1 cellular context compared by ENCODE assay signal in the genomic region with DNA sequence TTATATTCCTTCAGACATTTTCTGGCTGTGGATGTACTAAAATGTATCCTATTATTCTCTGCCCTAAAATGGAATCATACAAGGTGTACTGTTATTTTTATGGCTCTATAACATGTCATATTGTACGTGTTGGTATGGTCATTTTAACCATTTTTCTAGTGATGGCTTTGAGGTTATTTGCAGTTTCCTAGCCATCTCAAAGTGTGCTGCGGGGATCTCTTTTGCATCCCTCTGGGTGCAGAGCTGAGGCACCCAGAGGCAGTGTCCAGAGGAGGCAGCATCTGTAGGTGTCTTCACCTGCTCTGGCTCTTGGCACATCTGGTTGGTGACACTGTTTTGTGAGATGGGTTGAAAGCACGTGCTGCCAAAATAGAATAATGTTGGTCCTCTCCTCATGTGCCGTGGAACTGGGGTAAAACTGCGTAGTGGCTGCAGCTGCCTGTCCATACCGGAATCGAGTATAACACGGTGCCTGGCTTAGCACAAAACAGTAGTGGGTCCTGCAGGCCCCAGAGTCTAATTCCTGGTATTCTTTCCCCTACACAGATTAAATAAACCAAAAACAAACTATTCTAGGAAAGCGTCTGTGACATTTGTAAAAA.
TF ChIP-seq lines count a peak whose summit lies in the region.

No MANE protein-coding gene starts in this region.

TF ChIP-seq in SK-N-SH treated with all-trans-retinoic acid at 6 μM for 48 hours, 23 proteins besides CTCF, POLR2A, EP300 and RAD21 (continued from another document):
- TF ChIP-seq, protein P1, sequence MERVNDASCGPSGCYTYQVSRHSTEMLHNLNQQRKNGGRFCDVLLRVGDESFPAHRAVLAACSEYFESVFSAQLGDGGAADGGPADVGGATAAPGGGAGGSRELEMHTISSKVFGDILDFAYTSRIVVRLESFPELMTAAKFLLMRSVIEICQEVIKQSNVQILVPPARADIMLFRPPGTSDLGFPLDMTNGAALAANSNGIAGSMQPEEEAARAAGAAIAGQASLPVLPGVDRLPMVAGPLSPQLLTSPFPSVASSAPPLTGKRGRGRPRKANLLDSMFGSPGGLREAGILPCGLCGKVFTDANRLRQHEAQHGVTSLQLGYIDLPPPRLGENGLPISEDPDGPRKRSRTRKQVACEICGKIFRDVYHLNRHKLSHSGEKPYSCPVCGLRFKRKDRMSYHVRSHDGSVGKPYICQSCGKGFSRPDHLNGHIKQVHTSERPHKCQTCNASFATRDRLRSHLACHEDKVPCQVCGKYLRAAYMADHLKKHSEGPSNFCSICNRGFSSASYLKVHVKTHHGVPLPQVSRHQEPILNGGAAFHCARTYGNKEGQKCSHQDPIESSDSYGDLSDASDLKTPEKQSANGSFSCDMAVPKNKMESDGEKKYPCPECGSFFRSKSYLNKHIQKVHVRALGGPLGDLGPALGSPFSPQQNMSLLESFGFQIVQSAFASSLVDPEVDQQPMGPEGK (CRISPR knock-in tag; IDR thresholded peaks at IDR 0.05; ENCODE audit: borderline replicate concordance) = peak; percentile 50; the same call in 1 of the 2 replicates
- TF ChIP-seq PPARA (CRISPR knock-in tag; IDR thresholded peaks at IDR 0.05; ENCODE audit: borderline replicate concordance) = no peak
- TF ChIP-seq ZFP3 (CRISPR knock-in tag; IDR thresholded peaks at IDR 0.05) = no peak
- no peak for TF ChIP-seq ZNF565 (CRISPR knock-in tag; conservative IDR thresholded peaks at IDR 0.05; ENCODE audit: low read depth)
- TF ChIP-seq BACH2 (CRISPR knock-in tag; IDR thresholded peaks at IDR 0.05; ENCODE audit: borderline replicate concordance) = no peak
- no peak for TF ChIP-seq ARNTL (CRISPR knock-in tag; IDR thresholded peaks at IDR 0.05; ENCODE audit: borderline replicate concordance, low read depth)
- peak; percentile 21; the same call in 1 of the 2 replicates for TF ChIP-seq TCF4 (CRISPR knock-in tag; IDR thresholded peaks at IDR 0.05; ENCODE audit: borderline replicate concordance)
- TF ChIP-seq ISL1 (CRISPR knock-in tag; IDR thresholded peaks at IDR 0.05) = no peak
